In genomic region chr10:27660705-27661104, GRCh38 we compare ENCODE assay signal across 11 cellular contexts.
"Had no signal": no experiment of that assay in that cellular context is flagged by ENCODE, and none has a peak within 500 bp of the region (broad histone marks: within the 10 kb centered on the region; RNA-seq: fewer than 3 reads in every experiment).

No MANE protein-coding gene starts in this region.

- H3K36me3 ChIP-seq: breast epithelium, pancreas, upper lobe of left lung had no signal

- H3K9me3 Mint-ChIP-seq: activated T-helper 1 cell treated with anti-CD3 and anti-CD28 coated beads, Interleukin-12 subunit alpha, Interleukin-12 subunit beta, Interleukin-2, Interleukin-4 antibody, amounts not matched to agents 30 ng/mL and 10 ng/mL and 1 ng/mL, durations not matched to agents 14 hours and 24 hours and 36 hours; immature natural killer cell had no signal

- DNase-seq: activated CD4-positive, alpha-beta T cell treated with anti-CD3 and anti-CD28 coated beads for 4 hours; activated naive CD4-positive, alpha-beta T cell; aorta; dorsolateral prefrontal cortex; immature natural killer cell; pancreas; stimulated activated CD4-positive, alpha-beta T cell treated with anti-CD3 and anti-CD28 coated beads, Interleukin-2, amount 100 ng/mL, for 48 hours; stimulated activated naive CD4-positive, alpha-beta T cell treated with Interleukin-2 at 50 U/mL for 16 hours had no signal

- H3K4me3 Mint-ChIP-seq: activated T-helper 1 cell treated with anti-CD3 and anti-CD28 coated beads, Interleukin-12 subunit alpha, Interleukin-12 subunit beta, Interleukin-2, Interleukin-4 antibody, amounts not matched to agents 30 ng/mL and 10 ng/mL and 1 ng/mL, durations not matched to agents 14 hours and 24 hours and 36 hours; immature natural killer cell had no signal

- H3K27ac ChIP-seq: breast epithelium, dorsolateral prefrontal cortex, pancreas, upper lobe of left lung had no signal

- H3K27me3 ChIP-seq: breast epithelium, pancreas, upper lobe of left lung had no signal

- H3K27ac Mint-ChIP-seq: activated T-helper 1 cell treated with anti-CD3 and anti-CD28 coated beads, Interleukin-12 subunit alpha, Interleukin-12 subunit beta, Interleukin-2, Interleukin-4 antibody, amounts not matched to agents 30 ng/mL and 10 ng/mL and 1 ng/mL, durations not matched to agents 14 hours and 24 hours and 36 hours had no signal

- H3K4me3 ChIP-seq: breast epithelium, dorsolateral prefrontal cortex, pancreas, upper lobe of left lung had no signal

- H3K36me3 Mint-ChIP-seq: immature natural killer cell had no signal

- H3K9me3 ChIP-seq: breast epithelium, pancreas, upper lobe of left lung had no signal

- H3K4me1 ChIP-seq: breast epithelium, pancreas, upper lobe of left lung had no signal
